12 cellular contexts compared by ENCODE assay signal in the genomic region with DNA sequence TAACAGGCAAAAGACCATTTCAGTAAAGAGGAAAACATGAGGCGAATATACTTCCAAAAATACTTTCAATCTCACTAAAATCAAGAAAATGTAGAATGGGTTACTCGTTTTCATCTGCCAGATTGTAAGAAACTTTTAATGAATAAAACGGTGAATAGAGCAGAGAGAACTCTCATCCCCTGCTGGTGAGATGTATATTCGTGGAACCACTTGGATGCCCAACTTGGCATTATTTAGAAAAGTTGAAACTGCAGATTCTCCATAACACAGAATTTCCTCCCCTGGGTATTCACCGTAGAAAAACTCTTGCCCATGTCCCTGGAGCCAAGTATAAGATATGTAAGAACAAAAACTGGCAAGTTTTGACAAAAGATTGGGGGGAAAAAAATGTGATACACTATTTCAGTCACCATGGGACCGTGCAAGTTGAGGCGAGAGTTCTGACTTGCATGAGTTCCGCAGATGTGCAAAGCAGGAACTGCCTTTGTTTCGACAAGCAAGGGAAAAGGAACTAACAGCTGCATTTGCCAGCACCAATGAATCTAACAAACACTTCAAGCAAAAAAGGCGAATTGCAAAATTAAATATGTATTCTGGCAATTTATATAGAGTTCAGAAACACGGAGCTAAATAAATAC. TPM values are rescaled to one million over a fixed set of nuclear protein-coding genes. Genes with fewer than 3 reads are reported as not detected.
DNase-seq lines count a peak whose midpoint lies in the region; ATAC-seq and TF ChIP-seq lines count a peak whose summit lies in the region.
"Had no signal": no experiment of that assay in that cellular context is flagged by ENCODE, and none has a peak within 500 bp of the region (broad histone marks: within the 10 kb centered on the region; RNA-seq: fewer than 3 reads in every experiment).

No MANE protein-coding gene starts in this region.

- no peaks in the 10 kb centered on the region for H3K9me3 ChIP-seq in right lobe of liver
- H3K9me3 ChIP-seq: heart right ventricle had no signal

- WGBS in right lobe of liver (ENCODE audit: insufficient coverage, low coverage, low lambda C conversion rate, missing lambda C conversion rate) = 75% methylated on average over 11 of the region's 11 CpGs

- no peak overlapping the region for H3K4me2 ChIP-seq in GM23338

- no peaks in the 10 kb centered on the region for H3K9me2 ChIP-seq in GM23338 (ENCODE audit: insufficient read depth)

- no peaks in the 10 kb centered on the region for H3K79me2 ChIP-seq in GM23338 (replicated peaks; ENCODE audit: insufficient read depth)

- peaks cover 8% of the 10 kb centered on the region for H3K27me3 Mint-ChIP-seq in GM23338 (ENCODE audit: insufficient read depth, low read depth, poor library complexity)
- H3K27me3 Mint-ChIP-seq: CD4-positive, alpha-beta T cell had no signal

- H4K20me1 ChIP-seq in GM23338 (replicated peaks; ENCODE audit: insufficient read depth) = 0 out of 2 replicates have a peak, but pooled peaks cover 3% of the 10 kb centered on the region

- H3K4me3 Mint-ChIP-seq in GM23338 = no peak overlapping the region
- H3K4me3 Mint-ChIP-seq: CD4-positive, alpha-beta T cell had no signal

- peaks cover 21% of the 10 kb centered on the region for H3K36me3 Mint-ChIP-seq in GM23338 (ENCODE audit: low read depth)

- no peak for TF ChIP-seq POLR2A in right lobe of liver (IDR thresholded peaks at IDR 0.05)

- H2AFZ ChIP-seq in GM23338 = no peak overlapping the region

- no peak overlapping the region for H3K27ac Mint-ChIP-seq in GM23338
- H3K27ac Mint-ChIP-seq: CD4-positive, alpha-beta T cell had no signal

- no peaks in the 10 kb centered on the region; the same call in 1 of the 3 replicates for H3K9me3 Mint-ChIP-seq in GM23338
- H3K9me3 Mint-ChIP-seq: CD4-positive, alpha-beta T cell had no signal

- H3K4me3 ChIP-seq in fibroblast of mammary gland (ENCODE audit: control insufficient read depth, low read depth, low read length) = no peak overlapping the region
- H3K4me3 ChIP-seq in GM23338 = no peak overlapping the region
- no peak overlapping the region for H3K4me3 ChIP-seq in right lobe of liver
- H3K4me3 ChIP-seq: heart right ventricle had no signal

- H3F3A ChIP-seq in GM23338 (replicated peaks; ENCODE audit: low read depth) = no peaks in the 10 kb centered on the region

- ATAC-seq in GM18498 (IDR thresholded peaks at IDR 0.05; ENCODE audit: unreplicated experiment) = peak; percentile 70
- peak; percentile 61 for ATAC-seq in GM21526 (IDR thresholded peaks at IDR 0.05; ENCODE audit: low FRiP score, unreplicated experiment)
- peak; percentile 48 for ATAC-seq in HG03378 (IDR thresholded peaks at IDR 0.05; ENCODE audit: unreplicated experiment)
- ATAC-seq in GM23338 = no peak
- ATAC-seq in right lobe of liver = no peak

- H3K27me3 ChIP-seq in GM23338 (ENCODE audit: insufficient read depth) (no peaks in the 10 kb centered on the region), right lobe of liver (no peaks in the 10 kb centered on the region)
- H3K27me3 ChIP-seq: heart right ventricle had no signal

- H3K27ac ChIP-seq in GM23338 (ENCODE audit: low read depth) = no peak overlapping the region
- no peak overlapping the region for H3K27ac ChIP-seq in right lobe of liver

- peak; percentile 3 for TF ChIP-seq CTCF in fibroblast of mammary gland (conservative IDR thresholded peaks at IDR 0.05; ENCODE audit: control insufficient read depth, insufficient read depth, low read depth, low read length)
- TF ChIP-seq CTCF in GM23338 (conservative IDR thresholded peaks at IDR 0.05; ENCODE audit: low read depth in 2 of 2) = peak in 1 of 2 experiments; percentile 26; a peak in 1 of 4 replicates
- no peak for TF ChIP-seq CTCF in right lobe of liver (IDR thresholded peaks at IDR 0.05)

- no peaks in the 10 kb centered on the region for H3K4me1 Mint-ChIP-seq in GM23338

- H3K4me1 ChIP-seq in GM23338 (ENCODE audit: insufficient read depth) (no peaks in the 10 kb centered on the region), right lobe of liver (no peaks in the 10 kb centered on the region)

- DNase-seq in fibroblast of mammary gland (ENCODE audit: low read depth) (no peak), GM23338 (ENCODE audit: low spot score) (no peak), right lobe of liver (no peak), SIG-M5 treated with dmso at 0.1 percent for 504 hours (lab: John Stamatoyannopoulos, UW; ENCODE audit: unreplicated experiment) (no peak), DMS79 (lab: John Stamatoyannopoulos, UW) (no peak)
- DNase-seq: activated CD8-positive, alpha-beta memory T cell treated with anti-CD3 and anti-CD28 coated beads, Interleukin-2, amount 50 U/mL, for 48 hours; CD4-positive, alpha-beta T cell; heart right ventricle had no signal

- H3K36me3 ChIP-seq in GM23338 (ENCODE audit: insufficient read depth) (peaks cover 18% of the 10 kb centered on the region; the same call in 1 of the 2 replicates), right lobe of liver (peaks cover 0 to 16% (median 3%) of the 10 kb centered on the region in 4 donors)

- intact Hi-C loops in right lobe of liver (cut with DNase I) = no loop called here

TF ChIP-seq in GM23338, 12 proteins besides CTCF, POLR2A, EP300 and RAD21 (continues in another document):
- TF ChIP-seq ZNF331 (CRISPR knock-in tag; IDR thresholded peaks at IDR 0.05; ENCODE audit: low read depth) (no peak), EZH2phosphoT487 (IDR thresholded peaks at IDR 0.05; ENCODE audit: unreplicated experiment) (no peak), NANOG (IDR thresholded peaks at IDR 0.05; ENCODE audit: borderline replicate concordance) (no peak), EZH2 (IDR thresholded peaks at IDR 0.05; ENCODE audit: low read depth, unreplicated experiment) (no peak), JUNB (IDR thresholded peaks at IDR 0.05; ENCODE audit: unreplicated experiment) (no peak), CREB1 (CRISPR knock-in tag; IDR thresholded peaks at IDR 0.05; ENCODE audit: low read depth) (no peak), STAT1 (IDR thresholded peaks at IDR 0.05; ENCODE audit: unreplicated experiment) (no peak)
- TF ChIP-seq, protein P1, sequence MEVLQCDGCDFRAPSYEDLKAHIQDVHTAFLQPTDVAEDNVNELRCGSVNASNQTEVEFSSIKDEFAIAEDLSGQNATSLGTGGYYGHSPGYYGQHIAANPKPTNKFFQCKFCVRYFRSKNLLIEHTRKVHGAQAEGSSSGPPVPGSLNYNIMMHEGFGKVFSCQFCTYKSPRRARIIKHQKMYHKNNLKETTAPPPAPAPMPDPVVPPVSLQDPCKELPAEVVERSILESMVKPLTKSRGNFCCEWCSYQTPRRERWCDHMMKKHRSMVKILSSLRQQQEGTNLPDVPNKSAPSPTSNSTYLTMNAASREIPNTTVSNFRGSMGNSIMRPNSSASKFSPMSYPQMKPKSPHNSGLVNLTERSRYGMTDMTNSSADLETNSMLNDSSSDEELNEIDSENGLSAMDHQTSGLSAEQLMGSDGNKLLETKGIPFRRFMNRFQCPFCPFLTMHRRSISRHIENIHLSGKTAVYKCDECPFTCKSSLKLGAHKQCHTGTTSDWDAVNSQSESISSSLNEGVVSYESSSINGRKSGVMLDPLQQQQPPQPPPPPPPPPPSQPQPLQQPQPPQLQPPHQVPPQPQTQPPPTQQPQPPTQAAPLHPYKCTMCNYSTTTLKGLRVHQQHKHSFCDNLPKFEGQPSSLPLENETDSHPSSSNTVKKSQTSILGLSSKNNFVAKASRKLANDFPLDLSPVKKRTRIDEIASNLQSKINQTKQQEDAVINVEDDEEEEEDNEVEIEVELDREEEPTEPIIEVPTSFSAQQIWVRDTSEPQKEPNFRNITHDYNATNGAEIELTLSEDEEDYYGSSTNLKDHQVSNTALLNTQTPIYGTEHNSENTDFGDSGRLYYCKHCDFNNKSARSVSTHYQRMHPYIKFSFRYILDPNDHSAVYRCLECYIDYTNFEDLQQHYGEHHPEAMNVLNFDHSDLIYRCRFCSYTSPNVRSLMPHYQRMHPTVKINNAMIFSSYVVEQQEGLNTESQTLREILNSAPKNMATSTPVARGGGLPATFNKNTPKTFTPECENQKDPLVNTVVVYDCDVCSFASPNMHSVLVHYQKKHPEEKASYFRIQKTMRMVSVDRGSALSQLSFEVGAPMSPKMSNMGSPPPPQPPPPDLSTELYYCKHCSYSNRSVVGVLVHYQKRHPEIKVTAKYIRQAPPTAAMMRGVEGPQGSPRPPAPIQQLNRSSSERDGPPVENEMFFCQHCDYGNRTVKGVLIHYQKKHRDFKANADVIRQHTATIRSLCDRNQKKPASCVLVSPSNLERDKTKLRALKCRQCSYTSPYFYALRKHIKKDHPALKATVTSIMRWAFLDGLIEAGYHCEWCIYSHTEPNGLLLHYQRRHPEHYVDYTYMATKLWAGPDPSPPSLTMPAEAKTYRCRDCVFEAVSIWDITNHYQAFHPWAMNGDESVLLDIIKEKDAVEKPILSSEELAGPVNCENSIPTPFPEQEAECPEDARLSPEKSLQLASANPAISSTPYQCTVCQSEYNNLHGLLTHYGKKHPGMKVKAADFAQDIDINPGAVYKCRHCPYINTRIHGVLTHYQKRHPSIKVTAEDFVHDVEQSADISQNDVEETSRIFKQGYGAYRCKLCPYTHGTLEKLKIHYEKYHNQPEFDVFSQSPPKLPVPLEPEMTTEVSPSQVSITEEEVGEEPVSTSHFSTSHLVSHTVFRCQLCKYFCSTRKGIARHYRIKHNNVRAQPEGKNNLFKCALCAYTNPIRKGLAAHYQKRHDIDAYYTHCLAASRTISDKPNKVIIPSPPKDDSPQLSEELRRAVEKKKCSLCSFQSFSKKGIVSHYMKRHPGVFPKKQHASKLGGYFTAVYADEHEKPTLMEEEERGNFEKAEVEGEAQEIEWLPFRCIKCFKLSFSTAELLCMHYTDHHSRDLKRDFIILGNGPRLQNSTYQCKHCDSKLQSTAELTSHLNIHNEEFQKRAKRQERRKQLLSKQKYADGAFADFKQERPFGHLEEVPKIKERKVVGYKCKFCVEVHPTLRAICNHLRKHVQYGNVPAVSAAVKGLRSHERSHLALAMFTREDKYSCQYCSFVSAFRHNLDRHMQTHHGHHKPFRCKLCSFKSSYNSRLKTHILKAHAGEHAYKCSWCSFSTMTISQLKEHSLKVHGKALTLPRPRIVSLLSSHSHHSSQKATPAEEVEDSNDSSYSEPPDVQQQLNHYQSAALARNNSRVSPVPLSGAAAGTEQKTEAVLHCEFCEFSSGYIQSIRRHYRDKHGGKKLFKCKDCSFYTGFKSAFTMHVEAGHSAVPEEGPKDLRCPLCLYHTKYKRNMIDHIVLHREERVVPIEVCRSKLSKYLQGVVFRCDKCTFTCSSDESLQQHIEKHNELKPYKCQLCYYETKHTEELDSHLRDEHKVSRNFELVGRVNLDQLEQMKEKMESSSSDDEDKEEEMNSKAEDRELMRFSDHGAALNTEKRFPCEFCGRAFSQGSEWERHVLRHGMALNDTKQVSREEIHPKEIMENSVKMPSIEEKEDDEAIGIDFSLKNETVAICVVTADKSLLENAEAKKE (CRISPR knock-in tag; IDR thresholded peaks at IDR 0.05) = no peak

RNA-seq across cellular contexts. Expression of a gene that starts 14.8 kb away (rescaled TPM):
- 33.0 and 49.2 TPM in 2 replicates for total RNA-seq in GM23338 (2014; rRNA removed; shearing (Covaris generic))
- polyA plus RNA-seq in GM23338 (2016; fragmentation: Nextera tagmentation; extraction: Ambion mirVana) = 76.7 and 97.6 TPM in 2 replicates
- 10 to 100 TPM; 17.4 to 38.4 (median 20.6) TPM for total RNA-seq in right lobe of liver

RNA-seq across cellular contexts. Expression of a gene that starts 15.5 kb away (rescaled TPM):
- 0.21 and 4.1 TPM in 2 replicates for total RNA-seq in GM23338 (2014; rRNA removed; shearing (Covaris generic))
- 0.53 TPM in 1 of 2 replicates, not detected in the other for polyA plus RNA-seq in GM23338 (2016; fragmentation: Nextera tagmentation; extraction: Ambion mirVana)
- 1 to 10 TPM in 1 of 6 experiments, under 1 TPM in 4, not detected in 1; 0.19 to 1.7 (median 0.60) TPM for total RNA-seq in right lobe of liver
- total RNA-seq: lower leg skin had no signal

Comparison
In these comparisons a context has a peak if more than half of its experiments do, and no peak if none do; other contexts are left out.
1. ATAC-seq: peak in GM18498 (single experiment), GM21526 (single experiment) and HG03378 (single experiment); none in GM23338 (single experiment) and right lobe of liver (0 of 4).